22 cellular contexts compared by ENCODE assay signal in genomic region chr6:129691043-129691640, GRCh38. TPM values are rescaled to one million over a fixed set of nuclear protein-coding genes. Genes with fewer than 3 reads are reported as not detected.
A peak's percentile ranks its signal among the peaks of the same experiment; 100 is the strongest.
DNase-seq lines count a peak whose midpoint lies in the region; ATAC-seq, FAIRE-seq and TF ChIP-seq lines count a peak whose summit lies in the region.
"Had no signal": no experiment of that assay in that cellular context is flagged by ENCODE, and none has a peak within 500 bp of the region (broad histone marks: within the 10 kb centered on the region; RNA-seq: fewer than 3 reads in every experiment).

No MANE protein-coding gene starts in this region.

- H3K27ac ChIP-seq in A549 (no peak overlapping the region), IMR-90 (ENCODE audit: insufficient read depth, low read length) (no peak overlapping the region), H1 (ENCODE audit: low read depth, low read length) (no peak overlapping the region), neutrophil (peak overlapping the region; percentile 74)
- H3K27ac ChIP-seq: GM23248, SJCRH30 had no signal

- no peak overlapping the region for H2BK15ac ChIP-seq in IMR-90 (ENCODE audit: low read depth, low read length)
- no peak overlapping the region for H2BK15ac ChIP-seq in H1 (ENCODE audit: low read length)

- H3K9me3 ChIP-seq in A549 (no peaks in the 10 kb centered on the region), IMR-90 (ENCODE audit: control insufficient read depth, insufficient read depth, low read length) (no peaks in the 10 kb centered on the region), H1 (ENCODE audit: insufficient read depth in 2 of 2, low read depth in 1 of 2, low read length in 1 of 2) (no peaks in the 10 kb centered on the region), neutrophil (no peaks in the 10 kb centered on the region)
- H3K9me3 ChIP-seq: SJCRH30 had no signal

- TF ChIP-seq POLR2A in A549 (IDR thresholded peaks at IDR 0.05; ENCODE audit: low read length), result no peak
- no peak for TF ChIP-seq POLR2A in IMR-90 (IDR thresholded peaks at IDR 0.05; ENCODE audit: low read depth, low read length)
- TF ChIP-seq POLR2A in H1 (IDR thresholded peaks at IDR 0.05; ENCODE audit: control extremely low read depth in 1 of 2, low read depth in 2 of 2, low read length in 2 of 2), result no peak

- H3K4me2 ChIP-seq in A549 (no peak overlapping the region), IMR-90 (ENCODE audit: low read depth, low read length) (no peak overlapping the region), H1 (ENCODE audit: insufficient read depth in 1 of 2, low read depth in 2 of 2, low read length in 2 of 2) (no peak overlapping the region)

- in situ Hi-C loops in IMR-90 (cut with MboI; ENCODE audit: low sequenced_read_pairs), result no loop called here

- no peak for ATAC-seq in A549
- no peak for ATAC-seq in IMR-90 (ENCODE audit: low read depth)
- no peak for ATAC-seq in GM21737 (IDR thresholded peaks at IDR 0.05; ENCODE audit: unreplicated experiment)
- ATAC-seq in HG03139 (IDR thresholded peaks at IDR 0.05; ENCODE audit: unreplicated experiment), result no peak
- ATAC-seq: Panc1, T-cell had no signal

- no peak overlapping the region for H3K23ac ChIP-seq in IMR-90 (ENCODE audit: low read depth, low read length)
- no peak overlapping the region for H3K23ac ChIP-seq in H1 (ENCODE audit: insufficient read length)

- no peaks in the 10 kb centered on the region for H3K36me3 ChIP-seq in IMR-90 (ENCODE audit: control insufficient read depth, insufficient read depth, low read length)
- H3K36me3 ChIP-seq in H1 (ENCODE audit: control insufficient read depth in 2 of 4, insufficient read depth in 4 of 4, low read length in 3 of 4), result no peaks in the 10 kb centered on the region
- H3K36me3 ChIP-seq in neutrophil, result no peaks in the 10 kb centered on the region
- H3K36me3 ChIP-seq: SJCRH30 had no signal

- H4K5ac ChIP-seq in IMR-90 (ENCODE audit: low read depth, low read length) (no peak overlapping the region), H1 (ENCODE audit: insufficient read length, low read depth, low read length) (no peak overlapping the region)

- POLR2A ChIA-PET in A549 (lab: Yijun Ruan, JAX) (no interaction called here), IMR-90 (lab: Charles Lee; ENCODE audit: unreplicated experiment) (no interaction called here), H1 (lab: Charles Lee; ENCODE audit: partially characterized antibody) (no interaction called here)

- TF ChIP-seq CTCF in A549 (IDR thresholded peaks at IDR 0.05), result no peak
- no peak for TF ChIP-seq CTCF in IMR-90 (conservative IDR thresholded peaks at IDR 0.05; ENCODE audit: low read depth, low read length)
- no peak for TF ChIP-seq CTCF in H1 (IDR thresholded peaks at IDR 0.05; ENCODE audit: control extremely low read depth in 1 of 3, insufficient read depth in 1 of 3, low read depth in 1 of 3, low read length in 3 of 3)
- no peak for TF ChIP-seq CTCF in neutrophil (IDR thresholded peaks at IDR 0.05)

- H2BK5ac ChIP-seq in IMR-90 (ENCODE audit: low read depth, low read length, poor library complexity, severe bottlenecking) (no peak overlapping the region), H1 (ENCODE audit: low read depth, low read length) (no peak overlapping the region)

- no peak overlapping the region for H3K4me3 ChIP-seq in A549
- no peak overlapping the region for H3K4me3 ChIP-seq in IMR-90 (ENCODE audit: insufficient read depth, low read depth, low read length)
- H3K4me3 ChIP-seq in H1 (ENCODE audit: extremely low read depth in 1 of 4, insufficient read depth in 2 of 4, low read depth in 3 of 4, low read length in 4 of 4), result no peak overlapping the region
- no peak overlapping the region for H3K4me3 ChIP-seq in neutrophil (ENCODE audit: low read depth in 1 of 2, low read length in 1 of 2)
- H3K4me3 ChIP-seq: GM23248, SJCRH30 had no signal

- H2BK12ac ChIP-seq in H1 (ENCODE audit: low read depth, low read length), result no peak overlapping the region

- FAIRE-seq in A549 (lab: Jason Lieb, UNC) (no peak), H1 (lab: Jason Lieb, UNC) (no peak)

- H4K20me1 ChIP-seq in IMR-90 (ENCODE audit: insufficient read depth, low read length), result no peaks in the 10 kb centered on the region
- H4K20me1 ChIP-seq in H1 (replicated peaks in 1 of 2; ENCODE audit: control insufficient read depth in 1 of 2, insufficient read depth in 2 of 2, low read length in 2 of 2), result no peaks in the 10 kb centered on the region

- H2AK5ac ChIP-seq in IMR-90 (ENCODE audit: low read depth, low read length) (no peak overlapping the region; the same call in 1 of the 2 replicates), H1 (ENCODE audit: low read depth, low read length) (no peak overlapping the region)

- no peaks in the 10 kb centered on the region for H3K27me3 ChIP-seq in IMR-90 (ENCODE audit: control insufficient read depth, insufficient read depth, low read length)
- H3K27me3 ChIP-seq in H1 (replicated peaks in 1 of 4; ENCODE audit: control insufficient read depth in 3 of 4, extremely low read depth in 1 of 4, insufficient read depth in 3 of 4, low read length in 3 of 4), result no peaks in the 10 kb centered on the region
- no peaks in the 10 kb centered on the region for H3K27me3 ChIP-seq in neutrophil
- H3K27me3 ChIP-seq: SJCRH30 had no signal

- CTCF ChIA-PET in A549 (lab: Yijun Ruan, JAX) (no interaction called here), IMR-90 (lab: Yijun Ruan, JAX) (no interaction called here), H1 (lab: Charles Lee; ENCODE audit: partially characterized antibody) (no interaction called here)

- H3K79me2 ChIP-seq in H1 (ENCODE audit: control insufficient read depth in 1 of 2, insufficient read depth in 2 of 2, low read length in 2 of 2), result no peaks in the 10 kb centered on the region

- H2AFZ ChIP-seq in IMR-90 (replicated peaks; ENCODE audit: low read length, poor library complexity) (no peak overlapping the region), H1 (ENCODE audit: low read length) (no peak overlapping the region)
- H2AFZ ChIP-seq: GM23248 had no signal

- TF ChIP-seq EP300 in A549 (IDR thresholded peaks at IDR 0.05) (no peak), H1 (IDR thresholded peaks at IDR 0.05; ENCODE audit: borderline replicate concordance in 1 of 2, low read depth in 2 of 2, low read length in 2 of 2) (no peak)

- WGBS in A549 (ENCODE audit: missing lambda C conversion rate), result 77% methylated on average over 5 of the region's 5 CpGs
- WGBS in IMR-90 (ENCODE audit: extremely low coverage in 2 of 2, insufficient read length in 1 of 2), 2 experiments, result no CpG with 5 or more reads among the region's 5 CpGs
- 92% methylated on average over 5 of the region's 5 CpGs; no CpG with 5 or more reads in 1 of the 2 experiments for whole genome bisulfite sequencing in H1 (ENCODE audit: extremely low coverage in 1 of 2, insufficient coverage in 1 of 2, insufficient read length in 1 of 2, insufficient replicate concordance in 2 of 2, low coverage in 1 of 2, low lambda C conversion rate in 2 of 2, missing lambda C conversion rate in 1 of 2), 2 experiments

- H3K14ac ChIP-seq in IMR-90 (replicated peaks; ENCODE audit: low read depth, low read length) (no peak overlapping the region), H1 (ENCODE audit: insufficient read length) (no peak overlapping the region)

- H3K4ac ChIP-seq in IMR-90 (ENCODE audit: low read depth, low read length) (no peak overlapping the region), H1 (replicated peaks; ENCODE audit: insufficient read length, low read depth, low read length) (no peak overlapping the region)

- H2AK9ac ChIP-seq in IMR-90 (replicated peaks; ENCODE audit: low read depth, low read length, poor library complexity), result no peak overlapping the region

- H2BK120ac ChIP-seq in IMR-90 (ENCODE audit: low read depth, low read length), result peak overlapping the region; percentile 10; the same call in 1 of the 2 replicates
- H2BK120ac ChIP-seq in H1 (replicated peaks; ENCODE audit: low read depth, low read length), result no peak overlapping the region

- H4K8ac ChIP-seq in IMR-90 (ENCODE audit: low read depth in 2 of 2, low read length in 2 of 2) (no peak overlapping the region), H1 (ENCODE audit: extremely low read depth, insufficient read depth, low read length) (no peak overlapping the region)

- dilution Hi-C loops in IMR-90 (cut with HindIII; ENCODE audit: low sequenced_read_pairs, unreplicated experiment), result no loop called here

- H4K91ac ChIP-seq in IMR-90 (ENCODE audit: insufficient read depth, low read depth, low read length), result no peak overlapping the region
- no peak overlapping the region for H4K91ac ChIP-seq in H1 (replicated peaks; ENCODE audit: insufficient read length, low read length)

- H2BK20ac ChIP-seq in IMR-90 (ENCODE audit: low read depth, low read length), result no peak overlapping the region
- no peak overlapping the region for H2BK20ac ChIP-seq in H1 (ENCODE audit: low read length)

- H3K56ac ChIP-seq in IMR-90 (ENCODE audit: extremely low read depth, insufficient read depth, low read length), result no peak overlapping the region
- no peak overlapping the region for H3K56ac ChIP-seq in H1 (replicated peaks; ENCODE audit: insufficient read length, low read depth, low read length)

- peaks cover 10% of the 10 kb centered on the region for H3K9me1 ChIP-seq in IMR-90 (ENCODE audit: insufficient read depth, low read length)

- H3K9ac ChIP-seq in IMR-90 (ENCODE audit: low read depth, low read length) (no peak overlapping the region), H1 (replicated peaks in 1 of 4; ENCODE audit: extremely low read depth in 1 of 4, low read depth in 3 of 4, low read length in 3 of 4) (no peak overlapping the region)
- H3K9ac ChIP-seq: GM23248 had no signal

- no TSS peak for BruUV-seq in IMR-90 (replicated peaks; lab: Mats Ljungman, UMichigan)

- H3K4me1 ChIP-seq in A549 (peaks cover 30% of the 10 kb centered on the region), IMR-90 (ENCODE audit: control insufficient read depth, insufficient read depth, low read length) (peaks cover 16% of the 10 kb centered on the region), H1 (replicated peaks in 1 of 4; ENCODE audit: control insufficient read depth in 3 of 4, insufficient read depth in 4 of 4, low read length in 3 of 4) (peaks cover 0 to 3% (median 1%) of the 10 kb centered on the region in 4 experiments; a peak in 4 of 7 replicates), neutrophil (ENCODE audit: control insufficient read depth in 1 of 2, insufficient read depth in 1 of 2, low read depth in 1 of 2, low read length in 1 of 2) (peaks cover 56 to 85% of the 10 kb centered on the region in 2 experiments)

- H3K18ac ChIP-seq in IMR-90 (ENCODE audit: low read depth, low read length) (no peak overlapping the region), H1 (ENCODE audit: extremely low read depth, low read length) (no peak overlapping the region)

- DNase-seq in A549 (ENCODE audit: low read depth in 1 of 2, low spot score in 1 of 2) (no peak), IMR-90 (no peak), H1 (ENCODE audit: low read depth in 1 of 2, low spot score in 2 of 2) (no peak), AG08395 (ENCODE audit: low spot score) (no peak), nucleus accumbens (lab: John Stamatoyannopoulos, UW) (no peak)
- DNase-seq: CD4-positive, CD25-positive, alpha-beta regulatory T cell; COR-L47; DMS79 treated with DMSO at 0.1 percent for 48 hours; GM23248; HCEC 1CT; NCI-H1092; NCI-H1436; NCI-H187 treated with DMSO at 0.1 percent for 48 hours; NCI-H2107; NCI-H510A; NCI-H748 treated with DMSO at 0.1 percent for 48 hours; SJCRH30; T-cell had no signal

- no peak for TF ChIP-seq RAD21 in A549 (conservative IDR thresholded peaks at IDR 0.05 in 1 of 2, IDR thresholded peaks at IDR 0.05 in 1 of 2)
- TF ChIP-seq RAD21 in IMR-90 (IDR thresholded peaks at IDR 0.05; ENCODE audit: low read length), result no peak
- TF ChIP-seq RAD21 in H1 (IDR thresholded peaks at IDR 0.05 in 1 of 2, conservative IDR thresholded peaks at IDR 0.05 in 1 of 2; ENCODE audit: low read depth in 2 of 2, low read length in 2 of 2), result no peak

- intact Hi-C loops in IMR-90 (cut with micrococcal nuclease), result no loop called here

- no peaks in the 10 kb centered on the region for H3K23me2 ChIP-seq in H1 (ENCODE audit: low read depth, low read length)

- H3K79me1 ChIP-seq in IMR-90 (ENCODE audit: low read depth in 1 of 2, low read length in 2 of 2) (peaks cover 38 to 71% of the 10 kb centered on the region in 2 experiments), H1 (ENCODE audit: low read depth, low read length) (no peaks in the 10 kb centered on the region)

RNA-seq across cellular contexts. Expression of gene ARHGAP18, which starts 18.8 kb away (rescaled TPM):
- 13.3 and 16.7 TPM in 2 replicates for polyA plus RNA-seq in A549 (2011; rRNA removed)
- polyA plus RNA-seq in A549 (2012; cell fraction: cytosol; rRNA removed), result 1.4 TPM in 2 replicates
- polyA plus RNA-seq in A549 (2012; cell fraction: nucleus; rRNA removed), result 0.55 and 0.75 TPM in 2 replicates
- 8.1 to 13.4 TPM (median 11.2 TPM) in 3 replicates for polyA plus RNA-seq in A549 (2017; fragmentation: RNase III; extraction: RNeasy Plus Mini Kit Qiagen cat#74134 plus additional on column Dnase treatment)
- 13.5 and 13.7 TPM in 2 replicates for polyA minus RNA-seq in A549 (2011; rRNA and poly(A)+ RNA removed)
- total RNA-seq in IMR-90 (2012; rRNA removed), result 17.0 and 25.0 TPM in 2 replicates
- 5.0 and 6.2 TPM in 2 replicates for polyA plus RNA-seq in IMR-90 (2012; rRNA removed)
- polyA plus RNA-seq in IMR-90 (2012; cell fraction: cytosol; rRNA removed), result 1.0 and 1.2 TPM in 2 replicates
- polyA plus RNA-seq in IMR-90 (2012; cell fraction: nucleus; rRNA removed; ENCODE audit: low replicate concordance), result 0.46 and 3.5 TPM in 2 replicates
- total RNA-seq in H1 (2021; fragmentation: NEBNext Ultra II Directional; extraction: Animal tissue kit (Norgen Biotek cat#: 25700)), result 4.2 and 4.5 TPM in 2 replicates
- polyA plus RNA-seq in H1 (2011; rRNA removed), result 0.42 and 0.83 TPM in 2 replicates
- 1.2 TPM for polyA plus RNA-seq in H1 (2011; cell fraction: cytosol; rRNA removed)
- 0.48 TPM for polyA plus RNA-seq in H1 (2011; cell fraction: nucleus; rRNA removed)
- polyA plus RNA-seq in H1 (2012, experiment 1 of 2), result 1.7 to 2.2 TPM (median 1.8 TPM) in 4 replicates
- polyA plus RNA-seq in H1 (2012, experiment 2 of 2), result 0.22 TPM
- 4.9 TPM for polyA plus RNA-seq in H1 (2013, experiment 1 of 2)
- polyA plus RNA-seq in H1 (2013, experiment 2 of 2), result 5.0 TPM
- polyA minus RNA-seq in H1 (2011; rRNA and poly(A)+ RNA removed), result 2.1 and 2.2 TPM in 2 replicates
- 1.7 TPM for polyA minus RNA-seq in H1 (2011; cell fraction: cytosol; rRNA and poly(A)+ RNA removed)
- polyA minus RNA-seq in H1 (2011; cell fraction: nucleus; rRNA and poly(A)+ RNA removed), result 3.5 TPM

Comparison
In these comparisons a context has a peak if more than half of its experiments do, and no peak if none do; other contexts are left out.
1. Of the 18 proteins assayed by ChIP-seq in both H1 and A549: peak only in H1: none; only in A549: none; in both: MAFK; in neither: 17.